In genomic region chr2:74464406-74464805, GRCh38 we compare ENCODE assay signal across 8 cellular contexts. TPM values are rescaled to one million over a fixed set of nuclear protein-coding genes. Genes with fewer than 3 reads are reported as not detected.
A peak's percentile ranks its signal among the peaks of the same experiment; 100 is the strongest.
DNase-seq lines count a peak whose midpoint lies in the region; ATAC-seq lines count a peak whose summit lies in the region.

No MANE protein-coding gene starts in this region.

- H3K4me1 Mint-ChIP-seq in activated CD4-positive, alpha-beta memory T cell treated with anti-CD3 and anti-CD28 coated beads for 36 hours (ENCODE audit: low read depth), result peaks cover 27% of the 10 kb centered on the region
- H3K4me1 Mint-ChIP-seq in stimulated activated naive CD8-positive, alpha-beta T cell treated with anti-CD3 and anti-CD28 coated beads, Interleukin-15, amount 100 ng/mL, for 72 hours, result peaks cover 49% of the 10 kb centered on the region

- H3K27ac ChIP-seq in iPS DF 6.9 (ENCODE audit: low read length), result no peak overlapping the region

- H3K36me3 ChIP-seq in iPS DF 6.9 (ENCODE audit: control insufficient read depth, insufficient read depth, low read length), result peaks cover 8% of the 10 kb centered on the region

- H3K4me3 Mint-ChIP-seq in activated CD4-positive, alpha-beta memory T cell treated with anti-CD3 and anti-CD28 coated beads for 36 hours, result peak overlapping the region; percentile 98
- H3K4me3 Mint-ChIP-seq in stimulated activated naive CD8-positive, alpha-beta T cell treated with anti-CD3 and anti-CD28 coated beads, Interleukin-15, amount 100 ng/mL, for 72 hours, result peak overlapping the region; percentile 87 to 99

- H3K9me3 Mint-ChIP-seq in activated CD4-positive, alpha-beta memory T cell treated with anti-CD3 and anti-CD28 coated beads for 36 hours, result no peaks in the 10 kb centered on the region
- no peaks in the 10 kb centered on the region for H3K9me3 Mint-ChIP-seq in stimulated activated naive CD8-positive, alpha-beta T cell treated with anti-CD3 and anti-CD28 coated beads, Interleukin-15, amount 100 ng/mL, for 72 hours

- no peaks in the 10 kb centered on the region for H3K9me3 ChIP-seq in iPS DF 6.9 (ENCODE audit: control insufficient read depth, insufficient read depth, low read length)

- peak; percentile 17 for DNase-seq in NCI-H146 (lab: John Stamatoyannopoulos, UW)
- no peak for DNase-seq in NCI-H146 treated with DMSO at 0.1 percent for 48 hours (lab: John Stamatoyannopoulos, UW; ENCODE audit: unreplicated experiment)
- DNase-seq in activated CD4-positive, alpha-beta memory T cell treated with anti-CD3 and anti-CD28 coated beads for 36 hours, result no peak
- no peak for DNase-seq in iPS DF 6.9 (ENCODE audit: low read depth, low spot score)
- no peak for DNase-seq in stimulated activated naive CD8-positive, alpha-beta T cell treated with anti-CD3 and anti-CD28 coated beads, Interleukin-15, amount 100 ng/mL, for 72 hours
- no peak for DNase-seq in NK-92 (lab: John Stamatoyannopoulos, UW; ENCODE audit: unreplicated experiment)

- peak; percentile 14 for ATAC-seq in stimulated activated naive CD8-positive, alpha-beta T cell treated with anti-CD3 and anti-CD28 coated beads, Interleukin-15, amount 100 ng/mL, for 72 hours
- ATAC-seq in GM21381 (IDR thresholded peaks at IDR 0.05; ENCODE audit: unreplicated experiment) (no peak), HG03095 (IDR thresholded peaks at IDR 0.05; ENCODE audit: unreplicated experiment) (no peak)

- POLR2A ChIA-PET in activated CD4-positive, alpha-beta memory T cell treated with anti-CD3 and anti-CD28 coated beads for 36 hours (lab: Charles Lee), result interaction anchor here (0.8 kb wide), 1 partner anchor 43 kb away, joined by 3 read pairs; no protein-coding TSS in a partner anchor

- H3K27ac Mint-ChIP-seq in activated CD4-positive, alpha-beta memory T cell treated with anti-CD3 and anti-CD28 coated beads for 36 hours, result peak overlapping the region; percentile 72
- H3K27ac Mint-ChIP-seq in stimulated activated naive CD8-positive, alpha-beta T cell treated with anti-CD3 and anti-CD28 coated beads, Interleukin-15, amount 100 ng/mL, for 72 hours, result peak overlapping the region; percentile 65 to 87

- 0 out of 2 replicates have a peak, but pooled peaks cover 2% of the 10 kb centered on the region for H3K4me1 ChIP-seq in iPS DF 6.9 (ENCODE audit: control insufficient read depth, insufficient read depth, low read length)

- intact Hi-C loops in activated CD4-positive, alpha-beta memory T cell treated with anti-CD3 and anti-CD28 coated beads for 36 hours (cut with micrococcal nuclease), result no loop called here

- CTCF ChIA-PET in activated CD4-positive, alpha-beta memory T cell treated with anti-CD3 and anti-CD28 coated beads for 36 hours (lab: Charles Lee), result interaction anchor here (1.0 to 1.8 kb wide), 4 partner anchors 9 to 67 kb away, joined by 3 to 10 read pairs (median 4); partner anchors contain the start of genes CCDC142 and TTC31

- no peaks in the 10 kb centered on the region for H3K27me3 Mint-ChIP-seq in activated CD4-positive, alpha-beta memory T cell treated with anti-CD3 and anti-CD28 coated beads for 36 hours
- H3K27me3 Mint-ChIP-seq in stimulated activated naive CD8-positive, alpha-beta T cell treated with anti-CD3 and anti-CD28 coated beads, Interleukin-15, amount 100 ng/mL, for 72 hours, result no peaks in the 10 kb centered on the region

- no peaks in the 10 kb centered on the region for H3K27me3 ChIP-seq in iPS DF 6.9 (ENCODE audit: control insufficient read depth, insufficient read depth, low read length)

- WGBS in iPS DF 6.9 (ENCODE audit: insufficient coverage, insufficient read length), result no CpG with 5 or more reads among the region's 13 CpGs

- H3K4me3 ChIP-seq in iPS DF 6.9 (ENCODE audit: low read length), result peak overlapping the region; percentile 95; the same call in 1 of the 2 replicates

- peaks cover 15% of the 10 kb centered on the region for H3K36me3 Mint-ChIP-seq in activated CD4-positive, alpha-beta memory T cell treated with anti-CD3 and anti-CD28 coated beads for 36 hours

RNA-seq across cellular contexts. Expression of gene MOGS, which starts 0.8 kb away (rescaled TPM):
- total RNA-seq in activated CD4-positive, alpha-beta memory T cell treated with anti-CD3 and anti-CD28 coated beads for 36 hours, result 10 to 100 TPM; 56.5 to 58.2 TPM

RNA-seq across cellular contexts. Expression of gene WBP1, which starts 6.2 kb away (rescaled TPM):
- total RNA-seq in activated CD4-positive, alpha-beta memory T cell treated with anti-CD3 and anti-CD28 coated beads for 36 hours, result 10 to 100 TPM; 32.9 to 35.9 TPM

RNA-seq across cellular contexts. Expression of gene MRPL53, which starts 8.1 kb away (rescaled TPM):
- 100 to 1,000 TPM; 117 to 121 TPM for total RNA-seq in activated CD4-positive, alpha-beta memory T cell treated with anti-CD3 and anti-CD28 coated beads for 36 hours

RNA-seq across cellular contexts. Expression of gene INO80B, which starts 9.5 kb away (rescaled TPM):
- total RNA-seq in activated CD4-positive, alpha-beta memory T cell treated with anti-CD3 and anti-CD28 coated beads for 36 hours, result 10 to 100 TPM; 32.8 to 35.0 TPM

RNA-seq across cellular contexts. Expression of gene CCDC142, which starts 18.4 kb away (rescaled TPM):
- 10 to 100 TPM; 10.1 to 10.8 TPM for total RNA-seq in activated CD4-positive, alpha-beta memory T cell treated with anti-CD3 and anti-CD28 coated beads for 36 hours
